1 cellular context compared by ENCODE assay signal in the genomic region with DNA sequence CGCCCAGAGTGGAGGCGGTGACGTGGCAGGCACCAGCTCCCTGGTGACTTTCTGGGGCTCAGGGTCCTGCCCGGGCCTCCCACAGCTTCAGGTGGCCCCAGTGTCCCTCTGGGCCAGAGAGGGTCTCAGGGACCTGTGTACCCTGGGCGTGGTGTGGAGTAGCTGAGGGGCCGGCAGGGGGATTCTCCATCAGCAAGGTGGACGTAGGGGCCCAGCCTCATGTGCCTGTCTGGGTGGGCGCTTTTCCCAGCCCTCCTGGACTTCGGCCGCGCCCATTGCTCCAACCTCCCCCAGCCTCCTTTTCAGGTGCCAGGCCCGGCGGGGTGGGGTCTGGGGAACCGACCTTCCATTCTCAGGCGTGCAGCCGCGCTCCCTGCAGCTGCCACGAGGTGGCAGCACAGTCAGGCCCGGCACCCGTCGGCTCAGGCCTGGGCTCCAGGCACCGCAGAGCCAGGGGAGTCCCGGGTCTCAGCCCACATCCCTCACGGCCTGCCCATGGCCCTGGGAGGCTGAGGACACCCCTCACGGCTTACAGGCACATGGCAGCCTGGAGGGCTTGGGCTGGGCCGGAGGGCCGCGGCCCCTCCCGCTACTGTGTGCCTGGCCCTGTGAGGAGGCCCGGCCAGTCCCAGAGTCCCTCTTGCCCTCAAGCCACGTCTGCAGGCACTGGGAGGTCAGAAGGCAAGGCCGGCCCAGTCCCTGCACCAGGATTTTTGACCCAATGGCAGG.
TF ChIP-seq lines count a peak whose summit lies in the region.

No MANE protein-coding gene starts in this region.

TF ChIP-seq in GM23338, 12 proteins besides CTCF, POLR2A, EP300 and RAD21 (continued from another document):
- TF ChIP-seq ZNF462 (CRISPR knock-in tag; IDR thresholded peaks at IDR 0.05) (no peak), EZH2 (IDR thresholded peaks at IDR 0.05; ENCODE audit: low read depth, unreplicated experiment) (no peak), ZNF331 (CRISPR knock-in tag; IDR thresholded peaks at IDR 0.05; ENCODE audit: low read depth) (no peak), JUNB (IDR thresholded peaks at IDR 0.05; ENCODE audit: unreplicated experiment) (no peak)
- TF ChIP-seq, protein P1, sequence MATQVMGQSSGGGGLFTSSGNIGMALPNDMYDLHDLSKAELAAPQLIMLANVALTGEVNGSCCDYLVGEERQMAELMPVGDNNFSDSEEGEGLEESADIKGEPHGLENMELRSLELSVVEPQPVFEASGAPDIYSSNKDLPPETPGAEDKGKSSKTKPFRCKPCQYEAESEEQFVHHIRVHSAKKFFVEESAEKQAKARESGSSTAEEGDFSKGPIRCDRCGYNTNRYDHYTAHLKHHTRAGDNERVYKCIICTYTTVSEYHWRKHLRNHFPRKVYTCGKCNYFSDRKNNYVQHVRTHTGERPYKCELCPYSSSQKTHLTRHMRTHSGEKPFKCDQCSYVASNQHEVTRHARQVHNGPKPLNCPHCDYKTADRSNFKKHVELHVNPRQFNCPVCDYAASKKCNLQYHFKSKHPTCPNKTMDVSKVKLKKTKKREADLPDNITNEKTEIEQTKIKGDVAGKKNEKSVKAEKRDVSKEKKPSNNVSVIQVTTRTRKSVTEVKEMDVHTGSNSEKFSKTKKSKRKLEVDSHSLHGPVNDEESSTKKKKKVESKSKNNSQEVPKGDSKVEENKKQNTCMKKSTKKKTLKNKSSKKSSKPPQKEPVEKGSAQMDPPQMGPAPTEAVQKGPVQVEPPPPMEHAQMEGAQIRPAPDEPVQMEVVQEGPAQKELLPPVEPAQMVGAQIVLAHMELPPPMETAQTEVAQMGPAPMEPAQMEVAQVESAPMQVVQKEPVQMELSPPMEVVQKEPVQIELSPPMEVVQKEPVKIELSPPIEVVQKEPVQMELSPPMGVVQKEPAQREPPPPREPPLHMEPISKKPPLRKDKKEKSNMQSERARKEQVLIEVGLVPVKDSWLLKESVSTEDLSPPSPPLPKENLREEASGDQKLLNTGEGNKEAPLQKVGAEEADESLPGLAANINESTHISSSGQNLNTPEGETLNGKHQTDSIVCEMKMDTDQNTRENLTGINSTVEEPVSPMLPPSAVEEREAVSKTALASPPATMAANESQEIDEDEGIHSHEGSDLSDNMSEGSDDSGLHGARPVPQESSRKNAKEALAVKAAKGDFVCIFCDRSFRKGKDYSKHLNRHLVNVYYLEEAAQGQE (IDR thresholded peaks at IDR 0.05; ENCODE audit: unreplicated experiment): no peak
TF ChIP-seq in GM23338: peak in this region for 0.
